8 cellular contexts compared by ENCODE assay signal in genomic region chr1:52928083-52928404, GRCh38. TPM values are rescaled to one million over a fixed set of nuclear protein-coding genes. Genes with fewer than 3 reads are reported as not detected.
DNase-seq lines count a peak whose midpoint lies in the region; ATAC-seq and TF ChIP-seq lines count a peak whose summit lies in the region.

No MANE protein-coding gene starts in this region.

- peak overlapping the region in 46 of 59 donors; percentile 12 to 92 (median 82) for H3K27ac ChIP-seq in dorsolateral prefrontal cortex

- intact Hi-C loops in dorsolateral prefrontal cortex (cut with DNase I): loop anchor here in 1 of 2 donors (10.0 kb wide), 3 partner anchors 233 to 563 kb away; partner anchors contain the start of genes CC2D1B, COA7 and CPT2

- no peaks in the 10 kb centered on the region for H3K27me3 Mint-ChIP-seq in IgD-negative memory B cell

- H3K9ac ChIP-seq in mucosa of stomach (ENCODE audit: low read length): peak overlapping the region; percentile 96

- CTCF ChIA-PET in BJ (lab: Yijun Ruan, JAX): interaction anchor here (1.3 kb wide), 1 partner anchor 20 kb away, joined by 3 read pairs; no protein-coding TSS in a partner anchor

- H3K36me3 ChIP-seq in BJ (ENCODE audit: control insufficient read depth, insufficient read depth, low read length) (no peaks in the 10 kb centered on the region), mucosa of stomach (ENCODE audit: control insufficient read depth, insufficient read depth, low read length) (no peaks in the 10 kb centered on the region)

- no peaks in the 10 kb centered on the region for H3K36me3 Mint-ChIP-seq in IgD-negative memory B cell

- no peaks in the 10 kb centered on the region for H3K27me3 ChIP-seq in BJ (ENCODE audit: control insufficient read depth, insufficient read depth, low read length)
- H3K27me3 ChIP-seq in dorsolateral prefrontal cortex: peaks cover 0 to 11% (median 0%) of the 10 kb centered on the region in 45 donors
- H3K27me3 ChIP-seq in mucosa of stomach (ENCODE audit: control insufficient read depth, insufficient read depth, low read length): no peaks in the 10 kb centered on the region

- H3K4me3 Mint-ChIP-seq in IgD-negative memory B cell: peak overlapping the region; percentile 85 to 95 (median 90)

- H3K9me3 Mint-ChIP-seq in IgD-negative memory B cell: no peaks in the 10 kb centered on the region

- no peak for ATAC-seq in GM21825 (IDR thresholded peaks at IDR 0.05; ENCODE audit: unreplicated experiment)

- POLR2A ChIA-PET in BJ (lab: Charles Lee): no interaction called here

- no peaks in the 10 kb centered on the region for H3K9me3 ChIP-seq in mucosa of stomach (ENCODE audit: control insufficient read depth, low read length)

- H3K4me1 Mint-ChIP-seq in IgD-negative memory B cell: peaks cover 9 to 15% (median 10%) of the 10 kb centered on the region in 3 donors

- H3K4me3 ChIP-seq in BJ (ENCODE audit: low read depth, low read length) (peak overlapping the region; percentile 55), dorsolateral prefrontal cortex (peak overlapping the region; percentile 60 to 95 (median 81)), mucosa of stomach (ENCODE audit: low read length) (peak overlapping the region; percentile 92)

- TF ChIP-seq CTCF in BJ (IDR thresholded peaks at IDR 0.05; ENCODE audit: insufficient read depth, low read depth, low read length): no peak
- no peak for TF ChIP-seq CTCF in dorsolateral prefrontal cortex (IDR thresholded peaks at IDR 0.05 in 54 of 56, conservative IDR thresholded peaks at IDR 0.05 in 2 of 56; ENCODE audit: low read depth in 1 of 56, partially characterized antibody in 56 of 56)

- H3K4me1 ChIP-seq in mucosa of stomach (ENCODE audit: control insufficient read depth, insufficient read depth, low read length): peaks cover 26% of the 10 kb centered on the region

- no peak for DNase-seq in BJ (ENCODE audit: low read depth)
- DNase-seq in dorsolateral prefrontal cortex: peak in 1 of 10 donors; percentile 27
- no peak for DNase-seq in AG20443 (ENCODE audit: low spot score)
- DNase-seq in islet precursor cell: no peak
- DNase-seq in NCI-H2171 treated with DMSO at 0.1 percent for 48 hours (lab: John Stamatoyannopoulos, UW): no peak

- H3K27ac Mint-ChIP-seq in IgD-negative memory B cell: peak overlapping the region; percentile 9 to 15 (median 15)

RNA-seq across cellular contexts. Expression of gene SCP2, which starts 1.0 kb away (rescaled TPM):
- polyA plus RNA-seq in BJ (2011; rRNA removed) (50.0 and 122 TPM in 2 replicates), IgD-negative memory B cell (143 TPM)
- 29.9 and 38.1 TPM in 2 replicates for polyA minus RNA-seq in BJ (2011; rRNA and poly(A)+ RNA removed)
- 100 to 1,000 TPM in 20 of 120 experiments, 10 to 100 TPM in 100; 53.5 to 119 (median 87.1) TPM for total RNA-seq in dorsolateral prefrontal cortex

RNA-seq across cellular contexts. Expression of gene ECHDC2, which starts 6.5 kb away (rescaled TPM):
- 50.2 and 77.8 TPM in 2 replicates for polyA plus RNA-seq in BJ (2011; rRNA removed)
- 15.7 and 16.8 TPM in 2 replicates for polyA minus RNA-seq in BJ (2011; rRNA and poly(A)+ RNA removed)
- polyA plus RNA-seq in IgD-negative memory B cell: 26.8 TPM
- 100 to 1,000 TPM in 19 of 120 experiments, 10 to 100 TPM in 101; 44.6 to 161 (median 78.7) TPM for total RNA-seq in dorsolateral prefrontal cortex
